Comparison of ENCODE assay signal across 18 cellular contexts in the genomic region with DNA sequence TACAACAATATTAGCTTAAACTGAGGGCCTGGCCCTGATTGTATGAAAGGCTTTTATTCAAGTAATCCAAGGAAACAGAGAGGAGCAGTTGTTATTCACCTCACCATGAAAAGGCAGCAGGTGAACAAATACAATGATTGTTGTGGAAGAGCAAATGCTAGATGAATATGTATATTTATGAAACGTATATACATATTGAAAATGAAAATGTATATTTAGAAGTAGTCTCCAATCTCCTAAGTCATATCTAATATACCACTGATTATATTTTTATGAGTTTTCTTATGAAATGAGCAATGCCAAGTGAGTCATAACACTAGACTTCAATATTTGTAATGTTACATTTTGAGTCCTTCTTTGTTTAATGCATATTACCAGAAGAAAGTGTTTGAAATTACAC.
DNase-seq lines count a peak whose midpoint lies in the region; ATAC-seq, FAIRE-seq and TF ChIP-seq lines count a peak whose summit lies in the region.
"Had no signal": no experiment of that assay in that cellular context is flagged by ENCODE, and none has a peak within 500 bp of the region (broad histone marks: within the 10 kb centered on the region; RNA-seq: fewer than 3 reads in every experiment).

No MANE protein-coding gene starts in this region.

- no peaks in the 10 kb centered on the region for H3K9me3 ChIP-seq in RWPE2 (ENCODE audit: severe bottlenecking)
- H3K9me3 ChIP-seq in vagina, result no peaks in the 10 kb centered on the region

- H3K27me3 ChIP-seq in RWPE2 (ENCODE audit: insufficient read depth, poor library complexity, severe bottlenecking), result no peaks in the 10 kb centered on the region
- no peaks in the 10 kb centered on the region for H3K27me3 ChIP-seq in vagina

- H3K4me1 Mint-ChIP-seq in activated T-cell treated with anti-CD3 and anti-CD28 coated beads, Interleukin-2, amount 50 U/mL, for 72 hours (ENCODE audit: low read depth), result no peaks in the 10 kb centered on the region
- H3K4me1 Mint-ChIP-seq: CD14-positive monocyte had no signal

- H3K36me3 Mint-ChIP-seq in activated T-cell treated with anti-CD3 and anti-CD28 coated beads, Interleukin-2, amount 50 U/mL, for 72 hours (ENCODE audit: insufficient read depth in 2 of 2), result no peaks in the 10 kb centered on the region
- H3K36me3 Mint-ChIP-seq: CD14-positive monocyte had no signal

- FAIRE-seq in GM12892 (lab: Jason Lieb, UNC), result no peak

- intact Hi-C loops in vagina (cut with DNase I), result no loop called here

- DNase-seq in activated T-cell treated with anti-CD3 and anti-CD28 coated beads, Interleukin-2, amount 50 U/mL, for 72 hours, result no peak
- no peak for DNase-seq in activated T-cell treated with anti-CD3 and anti-CD28 coated beads, Interleukin-2, amount 50 U/mL, for 48 hours
- peak; percentile 84 to 87 for DNase-seq in NCI-H1930 (lab: John Stamatoyannopoulos, UW)
- no peak for DNase-seq in RWPE2 (ENCODE audit: low spot score)
- no peak for DNase-seq in stimulated activated CD4-positive, alpha-beta T cell treated with anti-CD3 and anti-CD28 coated beads, Interleukin-2, amount 100 ng/mL, for 24 hours
- DNase-seq in SIG-M5 treated with dmso at 0.1 percent for 504 hours (lab: John Stamatoyannopoulos, UW; ENCODE audit: unreplicated experiment), result no peak
- DNase-seq in GM12892 (ENCODE audit: insufficient read length), result no peak
- no peak for DNase-seq in vagina (ENCODE audit: extremely low spot score in 2 of 2)
- DNase-seq: activated CD4-positive, CD25-positive, alpha-beta regulatory T cell treated with anti-CD3 and anti-CD28 coated beads, Interleukin-2, amount 50 U/mL, for 72 hours; anterior cingulate cortex; DMS79; effector CD8-positive, alpha-beta T cell; MM.1S; nucleus accumbens; retina; stimulated activated CD4-positive, alpha-beta T cell treated with anti-CD3 and anti-CD28 coated beads, Interleukin-12 subunit alpha, Interleukin-12 subunit beta, amount 100 ng/mL, for 4 hours had no signal

- TF ChIP-seq POLR2A in GM12892 (IDR thresholded peaks at IDR 0.05; ENCODE audit: low read depth, low read length) (no peak), vagina (IDR thresholded peaks at IDR 0.05) (no peak)

- H3K27me3 Mint-ChIP-seq in activated T-cell treated with anti-CD3 and anti-CD28 coated beads, Interleukin-2, amount 50 U/mL, for 72 hours (ENCODE audit: low read depth), result peaks cover 18% of the 10 kb centered on the region

- H3K4me1 ChIP-seq in RWPE2 (ENCODE audit: insufficient read depth, poor library complexity, severe bottlenecking), result peaks cover 9% of the 10 kb centered on the region
- no peaks in the 10 kb centered on the region for H3K4me1 ChIP-seq in vagina

- no peaks in the 10 kb centered on the region for H3K9me3 Mint-ChIP-seq in activated T-cell treated with anti-CD3 and anti-CD28 coated beads, Interleukin-2, amount 50 U/mL, for 72 hours

- H3K36me3 ChIP-seq in RWPE2 (ENCODE audit: low read depth), result no peaks in the 10 kb centered on the region
- no peaks in the 10 kb centered on the region for H3K36me3 ChIP-seq in vagina

- H3K27ac ChIP-seq in RWPE2 (ENCODE audit: poor library complexity, severe bottlenecking), result no peak overlapping the region
- H3K27ac ChIP-seq in vagina, result no peak overlapping the region

- no peak overlapping the region for H3K4me3 ChIP-seq in RWPE2 (ENCODE audit: severe bottlenecking)
- H3K4me3 ChIP-seq in vagina, result no peak overlapping the region

- H3K27ac Mint-ChIP-seq in activated T-cell treated with anti-CD3 and anti-CD28 coated beads, Interleukin-2, amount 50 U/mL, for 72 hours, result no peak overlapping the region
- H3K27ac Mint-ChIP-seq: CD14-positive monocyte had no signal

- no peak overlapping the region for H3K4me3 Mint-ChIP-seq in activated T-cell treated with anti-CD3 and anti-CD28 coated beads, Interleukin-2, amount 50 U/mL, for 72 hours
- H3K4me3 Mint-ChIP-seq: CD14-positive monocyte had no signal

- TF ChIP-seq CTCF in RWPE2 (IDR thresholded peaks at IDR 0.05; ENCODE audit: poor library complexity, severe bottlenecking) (no peak), vagina (IDR thresholded peaks at IDR 0.05) (no peak)

- peak; percentile 43 to 73 for ATAC-seq in activated T-cell treated with anti-CD3 and anti-CD28 coated beads, Interleukin-2, amount 50 U/mL, for 72 hours (replicated peaks in 1 of 2)
- peak; percentile 21; the same call in 1 of the 3 replicates for ATAC-seq in RWPE2 (ENCODE audit: low read depth)
- ATAC-seq: SK-N-SH treated with all-trans-retinoic acid at 6 μM for 48 hours had no signal

Comparison
In these comparisons a context has a peak if more than half of its experiments do, and no peak if none do; other contexts are left out.
1. DNase-seq: peak in NCI-H1930 (2 of 2); none in activated T-cell treated with anti-CD3 and anti-CD28 coated beads, Interleukin-2, amount 50 U/mL, for 72 hours (0 of 2), activated T-cell treated with anti-CD3 and anti-CD28 coated beads, Interleukin-2, amount 50 U/mL, for 48 hours (0 of 2), RWPE2 (single experiment), stimulated activated CD4-positive, alpha-beta T cell treated with anti-CD3 and anti-CD28 coated beads, Interleukin-2, amount 100 ng/mL, for 24 hours (0 of 2), SIG-M5 treated with dmso at 0.1 percent for 504 hours (single experiment), GM12892 (single experiment) and vagina (0 of 2).